ENCODE assay signal across 8 cellular contexts in the genomic region with DNA sequence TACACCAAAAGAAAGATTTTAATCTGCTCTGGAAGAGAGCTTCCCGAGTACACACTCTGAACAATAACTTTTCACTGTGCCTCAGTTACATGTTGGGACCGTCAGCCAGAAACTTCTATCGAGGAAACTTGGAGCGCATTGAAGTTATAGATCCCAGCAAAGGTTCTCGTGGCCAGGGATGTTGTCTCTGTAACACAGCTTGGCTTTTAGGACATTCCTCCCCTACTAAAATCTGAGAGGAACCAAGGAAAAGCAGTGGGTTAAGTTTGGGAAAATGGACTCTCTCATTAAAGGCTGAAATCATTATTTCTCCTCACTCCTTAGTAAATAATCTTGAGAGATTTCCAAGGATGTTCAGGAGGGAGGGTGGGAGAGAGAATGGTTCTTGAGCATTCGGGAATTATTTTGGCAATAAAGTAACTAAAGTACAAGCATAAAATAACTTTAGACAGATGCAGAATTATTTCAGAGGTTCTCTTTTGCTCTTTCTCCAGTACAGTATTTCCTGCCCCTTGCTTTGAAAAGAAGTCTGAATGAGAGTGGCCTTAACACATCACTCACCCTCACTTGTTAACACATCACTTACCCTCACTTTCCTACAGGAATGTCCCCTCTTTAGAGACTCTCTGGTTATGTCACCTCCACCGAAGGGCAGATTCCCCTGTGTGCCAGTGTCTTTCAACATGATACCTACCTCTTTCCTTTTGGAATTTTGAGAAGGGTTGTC. TPM values are rescaled to one million over a fixed set of nuclear protein-coding genes. Genes with fewer than 3 reads are reported as not detected.
DNase-seq lines count a peak whose midpoint lies in the region; ATAC-seq, FAIRE-seq and TF ChIP-seq lines count a peak whose summit lies in the region.

No MANE protein-coding gene starts in this region.

- H3K4me2 ChIP-seq in Karpas-422 (ENCODE audit: low read depth, low read length, poor library complexity, severe bottlenecking): peak overlapping the region; percentile 95

- no peak for FAIRE-seq in H54 (lab: Jason Lieb, UNC)

- H3K27me3 Mint-ChIP-seq in CD4-positive, alpha-beta memory T cell: peaks cover 0 to 2% of the 10 kb centered on the region in 2 donors
- H3K27me3 Mint-ChIP-seq in nephron (ENCODE audit: low read depth): peaks cover 26% of the 10 kb centered on the region

- no peak overlapping the region for H2AFZ ChIP-seq in Karpas-422 (ENCODE audit: low read length)

- H3K4me3 ChIP-seq in CD4-positive, alpha-beta memory T cell (ENCODE audit: low read length in 2 of 2): no peak overlapping the region
- H3K4me3 ChIP-seq in Karpas-422 (ENCODE audit: low read length) (peak overlapping the region; percentile 76), coronary artery (peak overlapping the region; percentile 93)

- no peaks in the 10 kb centered on the region for H3K9me3 Mint-ChIP-seq in CD4-positive, alpha-beta memory T cell
- no peaks in the 10 kb centered on the region for H3K9me3 Mint-ChIP-seq in nephron

- POLR2A ChIA-PET in CD4-positive, alpha-beta memory T cell (lab: Charles Lee; ENCODE audit: partially characterized antibody): interaction anchor here (1.1 to 2.2 kb wide), 2 partner anchors 16 to 24 kb away, joined by 3 to 11 read pairs; no protein-coding TSS in a partner anchor

- no peaks in the 10 kb centered on the region for H3K36me3 ChIP-seq in CD4-positive, alpha-beta memory T cell (ENCODE audit: insufficient read depth, low read length)
- H3K36me3 ChIP-seq in Karpas-422 (ENCODE audit: insufficient read depth, low read length): no peaks in the 10 kb centered on the region

- peaks cover 53% of the 10 kb centered on the region for H3K4me1 ChIP-seq in CD4-positive, alpha-beta memory T cell (ENCODE audit: insufficient read depth, low read length)
- H3K4me1 ChIP-seq in Karpas-422 (ENCODE audit: low read length): peaks cover 69% of the 10 kb centered on the region

- H3K4me3 Mint-ChIP-seq in CD4-positive, alpha-beta memory T cell: peak overlapping the region; percentile 69 to 95 (median 86)
- H3K4me3 Mint-ChIP-seq in nephron: peak overlapping the region; percentile 87 to 98 (median 97)

- no peaks in the 10 kb centered on the region for H3K27me3 ChIP-seq in CD4-positive, alpha-beta memory T cell (ENCODE audit: insufficient read depth, low read length)
- no peaks in the 10 kb centered on the region for H3K27me3 ChIP-seq in Karpas-422 (ENCODE audit: low read length)

- H3K27ac Mint-ChIP-seq in CD4-positive, alpha-beta memory T cell: peak overlapping the region; percentile 79 to 94 (median 89)
- H3K27ac Mint-ChIP-seq in nephron: peak overlapping the region; percentile 88 to 97 (median 96)

- CTCF ChIA-PET in CD4-positive, alpha-beta memory T cell (lab: Charles Lee; ENCODE audit: partially characterized antibody): interaction anchor here (7.1 kb wide), 1 partner anchor 31 kb away, joined by 84 read pairs; no protein-coding TSS in a partner anchor

- no peaks in the 10 kb centered on the region for H3K9me3 ChIP-seq in CD4-positive, alpha-beta memory T cell (ENCODE audit: control insufficient read depth in 1 of 2, low read length in 2 of 2)
- H3K9me3 ChIP-seq in Karpas-422 (ENCODE audit: low read length): no peaks in the 10 kb centered on the region

- ATAC-seq in HG02938 (IDR thresholded peaks at IDR 0.05; ENCODE audit: unreplicated experiment) (no peak), HG03135 (IDR thresholded peaks at IDR 0.05; ENCODE audit: unreplicated experiment) (no peak), HG03571 (IDR thresholded peaks at IDR 0.05; ENCODE audit: unreplicated experiment) (no peak)

- TF ChIP-seq POLR2A in H54 (IDR thresholded peaks at IDR 0.05; ENCODE audit: low read depth, low read length): no peak

- H3K4me1 Mint-ChIP-seq in CD4-positive, alpha-beta memory T cell: peaks cover 30 to 72% (median 45%) of the 10 kb centered on the region in 4 donors
- peaks cover 62% of the 10 kb centered on the region for H3K4me1 Mint-ChIP-seq in nephron

- intact Hi-C loops in CD4-positive, alpha-beta memory T cell (cut with micrococcal nuclease): no loop called here

- H3K9me2 ChIP-seq in Karpas-422 (replicated peaks; ENCODE audit: insufficient read depth, low read length): no peaks in the 10 kb centered on the region

- peaks cover 0 to 24% of the 10 kb centered on the region in 2 donors for H3K36me3 Mint-ChIP-seq in CD4-positive, alpha-beta memory T cell
- peaks cover 3% of the 10 kb centered on the region for H3K36me3 Mint-ChIP-seq in nephron (ENCODE audit: low read depth)

- no peak overlapping the region for H3K27ac ChIP-seq in CD4-positive, alpha-beta memory T cell (ENCODE audit: low read depth, low read length)
- H3K27ac ChIP-seq in Karpas-422 (ENCODE audit: low read length) (peak overlapping the region; percentile 95), coronary artery (peak overlapping the region; percentile 97 to 98)

- H3K9ac ChIP-seq in Karpas-422 (ENCODE audit: low read length): peak overlapping the region; percentile 72

- no peak for DNase-seq in CD4-positive, alpha-beta memory T cell
- DNase-seq in Karpas-422: peak; percentile 55
- no peak for DNase-seq in coronary artery (ENCODE audit: low spot score)
- DNase-seq in H54 (ENCODE audit: insufficient read length, low spot score): no peak

- TF ChIP-seq CTCF in coronary artery (IDR thresholded peaks at IDR 0.05) (no peak), nephron (IDR thresholded peaks at IDR 0.05; ENCODE audit: unreplicated experiment in 3 of 3) (no peak)

- H3K79me2 ChIP-seq in Karpas-422 (ENCODE audit: low read length): peaks cover 28% of the 10 kb centered on the region

- no peaks in the 10 kb centered on the region for H4K20me1 ChIP-seq in Karpas-422 (ENCODE audit: insufficient read depth, low read depth, low read length)

RNA-seq across cellular contexts. Expression of a gene that starts 1.8 kb away (rescaled TPM):
- 1 to 10 TPM; 6.9 to 7.3 TPM for total RNA-seq in CD4-positive, alpha-beta memory T cell
- polyA plus RNA-seq in CD4-positive, alpha-beta memory T cell: 1 to 10 TPM; 5.1 to 6.6 TPM
- 15.8 and 38.3 TPM in 2 replicates for total RNA-seq in Karpas-422 (2014; rRNA removed; shearing (Covaris generic); ENCODE audit: low replicate concordance)

Comparison
In these comparisons a context has a peak if more than half of its experiments do, and no peak if none do; other contexts are left out.
1. H3K4me3 ChIP-seq: peak in Karpas-422 (single experiment) and coronary artery (single experiment); none in CD4-positive, alpha-beta memory T cell (0 of 2).